In the genomic region with DNA sequence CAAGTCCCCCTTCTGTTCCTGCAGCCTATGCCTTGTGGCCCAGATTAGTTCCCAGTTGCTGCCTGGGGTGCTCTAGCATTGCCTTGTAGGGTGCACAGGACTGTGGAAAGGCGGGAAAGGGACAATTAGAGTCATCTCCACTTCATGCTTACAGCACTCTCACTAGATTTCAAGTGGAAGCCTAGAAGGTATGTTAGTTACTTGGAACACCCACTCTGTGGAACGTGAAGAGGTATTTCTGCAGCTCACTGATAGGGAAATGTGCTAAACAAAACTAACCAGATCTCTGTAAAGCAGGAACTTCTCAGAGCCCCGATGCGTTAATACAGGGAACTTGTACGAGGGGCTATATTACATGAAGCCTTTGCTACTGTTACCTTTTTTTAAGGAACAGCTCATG, we compare ENCODE assay signal across 18 cellular contexts. TPM values are rescaled to one million over a fixed set of nuclear protein-coding genes. Genes with fewer than 3 reads are reported as not detected.
DNase-seq lines count a peak whose midpoint lies in the region; ATAC-seq and TF ChIP-seq lines count a peak whose summit lies in the region.
"Had no signal": no experiment of that assay in that cellular context is flagged by ENCODE, and none has a peak within 500 bp of the region (broad histone marks: within the 10 kb centered on the region; RNA-seq: fewer than 3 reads in every experiment).

No MANE protein-coding gene starts in this region.

- H2BK15ac ChIP-seq in mesendoderm (replicated peaks; ENCODE audit: low read depth) = no peak overlapping the region

- ATAC-seq in Right ventricle myocardium inferior = peak; percentile 43
- no peak for ATAC-seq in GM21825 (IDR thresholded peaks at IDR 0.05; ENCODE audit: unreplicated experiment)

- no peak overlapping the region for H4K8ac ChIP-seq in mesendoderm (ENCODE audit: low read depth, low read length)

- no CpG with 5 or more reads among the region's 5 CpGs for WGBS in mesendoderm (ENCODE audit: extremely low coverage, insufficient coverage, low lambda C conversion rate)

- H3K4me2 ChIP-seq in mesendoderm (ENCODE audit: low read length) = no peak overlapping the region

- DNase-seq in Right ventricle myocardium inferior (ENCODE audit: missing footprints) = no peak
- no peak for DNase-seq in right atrium auricular region (ENCODE audit: low spot score)
- DNase-seq in cardiac muscle cell (ENCODE audit: low read depth in 1 of 2, low spot score in 1 of 2) = peak in 1 of 2 donors; percentile 78
- no peak for DNase-seq in mesendoderm
- no peak for DNase-seq in AML-193 (lab: John Stamatoyannopoulos, UW)
- no peak for DNase-seq in cerebellar cortex (ENCODE audit: low spot score)
- DNase-seq in NCI-H2171 (lab: John Stamatoyannopoulos, UW) = no peak
- DNase-seq: GF-D8, KBM-7, NCI-H1417 treated with DMSO at 0.1 percent for 48 hours, NCI-H1930, NCI-H748 treated with DMSO at 0.1 percent for 48 hours, RPMI8226 had no signal

- H3K56ac ChIP-seq in mesendoderm (ENCODE audit: low read length) = no peak overlapping the region

- no peak overlapping the region for H2AK5ac ChIP-seq in mesendoderm (ENCODE audit: low read length)

- peak overlapping the region in 1 of 2 donors; percentile 51 for H3K27ac ChIP-seq in right atrium auricular region
- H3K27ac ChIP-seq in cardiac muscle cell = peak overlapping the region; percentile 86
- H3K27ac ChIP-seq in mesendoderm (ENCODE audit: low read depth, low read length) = no peak overlapping the region
- H3K27ac ChIP-seq: C4-2B had no signal

- H3K4me1 ChIP-seq in right atrium auricular region (peaks cover 0 to 33% of the 10 kb centered on the region in 2 donors), cardiac muscle cell (ENCODE audit: low read depth) (peaks cover 22% of the 10 kb centered on the region), mesendoderm (ENCODE audit: control insufficient read depth, low read depth, low read length) (peaks cover 14% of the 10 kb centered on the region)

- no peaks in the 10 kb centered on the region for H3K27me3 ChIP-seq in right atrium auricular region
- no peaks in the 10 kb centered on the region for H3K27me3 ChIP-seq in cardiac muscle cell
- no peaks in the 10 kb centered on the region for H3K27me3 ChIP-seq in mesendoderm (ENCODE audit: insufficient read depth, low read length, poor library complexity)

- no peak overlapping the region for H2BK5ac ChIP-seq in mesendoderm (ENCODE audit: low read length)

- intact Hi-C loops in Right ventricle myocardium inferior (cut with DNase I) = loop anchor here (2.0 kb wide), 1 partner anchor 67 kb away; the partner anchor contains the start of gene FAM180A

- no peak overlapping the region for H4K5ac ChIP-seq in mesendoderm (ENCODE audit: low read length)

- peak overlapping the region; percentile 35 for H3K23ac ChIP-seq in mesendoderm (ENCODE audit: low read length)

- no peak overlapping the region for H2BK120ac ChIP-seq in mesendoderm (ENCODE audit: low read depth, low read length)

- no peak overlapping the region for H3K18ac ChIP-seq in mesendoderm (ENCODE audit: low read length)

- no peak for TF ChIP-seq CTCF in right atrium auricular region (IDR thresholded peaks at IDR 0.05)
- TF ChIP-seq CTCF in cardiac muscle cell (IDR thresholded peaks at IDR 0.05; ENCODE audit: low read depth, low read length) = no peak

- peaks cover 2% of the 10 kb centered on the region for H3K79me2 ChIP-seq in mesendoderm (ENCODE audit: control insufficient read depth, insufficient read depth, low read length)

- no peaks in the 10 kb centered on the region for H3K9me3 ChIP-seq in right atrium auricular region
- H3K9me3 ChIP-seq in cardiac muscle cell (ENCODE audit: low read depth) = no peaks in the 10 kb centered on the region

- H3K4me3 ChIP-seq in right atrium auricular region (no peak overlapping the region), cardiac muscle cell (no peak overlapping the region), mesendoderm (ENCODE audit: low read length) (no peak overlapping the region)

- peaks cover 11% of the 10 kb centered on the region for H3K36me3 ChIP-seq in right atrium auricular region
- no peaks in the 10 kb centered on the region for H3K36me3 ChIP-seq in cardiac muscle cell
- H3K36me3 ChIP-seq in mesendoderm (ENCODE audit: control insufficient read depth, insufficient read depth, low read length) = no peaks in the 10 kb centered on the region

- peaks cover 8% of the 10 kb centered on the region for H3K79me1 ChIP-seq in mesendoderm (ENCODE audit: low read length)

- H3K4ac ChIP-seq in mesendoderm (ENCODE audit: low read depth, low read length) = no peak overlapping the region

- no peak overlapping the region for H3K9ac ChIP-seq in mesendoderm (ENCODE audit: low read length)

RNA-seq across cellular contexts. Expression of gene STMP1, which starts 19.4 kb away (rescaled TPM):
- total RNA-seq in Right ventricle myocardium inferior (27.4 TPM), right atrium auricular region (10 to 100 TPM; 11.9 to 13.4 TPM), cardiac muscle cell (11.6 and 17.7 TPM in 2 replicates)
- polyA plus RNA-seq in cardiac muscle cell = 75.7 and 91.1 TPM in 2 replicates
- 36.7 TPM for polyA plus RNA-seq in mesendoderm (2013, experiment 1 of 2)
- 36.6 TPM for polyA plus RNA-seq in mesendoderm (2013, experiment 2 of 2)

RNA-seq across cellular contexts. Expression of gene SLC13A4, which starts 46.2 kb away (rescaled TPM):
- total RNA-seq in Right ventricle myocardium inferior (not detected), right atrium auricular region (under 1 TPM in 1 of 2 donors, not detected in 1; 0.12 TPM), cardiac muscle cell (0.12 and 0.25 TPM in 2 replicates)
- polyA plus RNA-seq in cardiac muscle cell = 3.3 and 3.9 TPM in 2 replicates
- polyA plus RNA-seq in mesendoderm (2013, experiment 1 of 2) = 2.7 TPM
- polyA plus RNA-seq in mesendoderm (2013, experiment 2 of 2) = 2.5 TPM
- total RNA-seq: A172, Daoy, NCI-H460 had no signal
